ENCODE assay signal across 18 cellular contexts in the genomic region with DNA sequence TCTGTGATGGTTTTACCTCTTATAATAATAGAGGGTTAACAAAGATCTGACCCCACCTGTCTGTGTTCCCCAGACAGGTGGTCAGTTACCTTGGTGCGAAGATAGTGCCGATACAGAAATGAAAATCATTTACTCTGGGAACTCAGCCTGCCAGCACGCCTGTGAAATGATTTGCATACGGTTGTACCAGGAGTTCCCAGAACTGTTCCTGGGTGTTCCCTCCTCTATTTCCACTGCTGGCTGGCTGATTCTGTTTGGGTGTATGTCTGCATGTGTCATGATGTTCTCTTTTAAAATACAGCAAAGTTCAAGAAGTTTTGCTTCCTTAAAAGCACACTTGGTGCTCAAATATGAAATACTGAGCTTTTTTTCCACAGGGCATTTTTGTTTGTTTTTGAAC.
DNase-seq lines count a peak whose midpoint lies in the region; ATAC-seq and TF ChIP-seq lines count a peak whose summit lies in the region.
"Had no signal": no experiment of that assay in that cellular context is flagged by ENCODE, and none has a peak within 500 bp of the region (broad histone marks: within the 10 kb centered on the region; RNA-seq: fewer than 3 reads in every experiment).

No MANE protein-coding gene starts in this region.

- peak overlapping the region; percentile 70 for H2AFZ ChIP-seq in smooth muscle cell (ENCODE audit: low read depth)

- WGBS in smooth muscle cell (ENCODE audit: low lambda C conversion rate) = 68% methylated on average over 4 of the region's 4 CpGs

- peaks cover 11% of the 10 kb centered on the region for H3F3A ChIP-seq in smooth muscle cell (ENCODE audit: low read depth)

- in situ Hi-C loops in G401 (cut with HindIII; ENCODE audit: low sequenced_read_pairs) = no loop called here

- H3K9ac ChIP-seq in smooth muscle cell (ENCODE audit: low read depth) = no peak overlapping the region

- H3K27ac ChIP-seq in smooth muscle cell (ENCODE audit: low read depth) = peak overlapping the region; percentile 61
- H3K27ac ChIP-seq: thyroid gland had no signal

- H3K4me1 ChIP-seq in smooth muscle cell (ENCODE audit: low read depth) = peaks cover 16% of the 10 kb centered on the region
- H3K4me1 ChIP-seq: thyroid gland had no signal

- H3K79me2 ChIP-seq in smooth muscle cell (ENCODE audit: low read depth) = no peaks in the 10 kb centered on the region

- H4K20me1 ChIP-seq in smooth muscle cell (ENCODE audit: low read depth) = no peaks in the 10 kb centered on the region

- no peak for ATAC-seq in HG03175 (IDR thresholded peaks at IDR 0.05; ENCODE audit: unreplicated experiment)
- ATAC-seq: activated CD8-positive, alpha-beta T cell treated with anti-CD3 and anti-CD28 coated beads for 36 hours; K562 had no signal

- no peaks in the 10 kb centered on the region for H3K36me3 ChIP-seq in smooth muscle cell (ENCODE audit: low read depth)
- H3K36me3 ChIP-seq: thyroid gland had no signal

- peak overlapping the region; percentile 14 for H3K4me3 ChIP-seq in smooth muscle cell
- H3K4me3 ChIP-seq: K562, thyroid gland had no signal

- DNase-seq in G401 (ENCODE audit: low spot score) = peak; percentile 37
- DNase-seq in cerebellar cortex (ENCODE audit: low spot score) = peak; percentile 25
- peak; percentile 13 for DNase-seq in left kidney (ENCODE audit: low read depth, low spot score)
- DNase-seq in smooth muscle cell (lab: John Stamatoyannopoulos, UW; ENCODE audit: unreplicated experiment) = no peak
- DNase-seq in SKM-1 (lab: John Stamatoyannopoulos, UW; ENCODE audit: unreplicated experiment) = no peak
- no peak for DNase-seq in glomerular visceral epithelial cell (ENCODE audit: extremely low spot score)
- DNase-seq in NOMO-1 treated with DMSO at 0.1 percent for 48 hours (lab: John Stamatoyannopoulos, UW; ENCODE audit: unreplicated experiment) = no peak
- DNase-seq: activated CD8-positive, alpha-beta T cell treated with anti-CD3 and anti-CD28 coated beads for 36 hours; activated T-cell treated with anti-CD3 and anti-CD28 coated beads, Interleukin-2, amount 50 U/mL, for 48 hours; CD4-positive, alpha-beta T cell; cortex of kidney; DMS79 treated with DMSO at 0.1 percent for 48 hours; foreskin fibroblast; NCI-H2081 treated with DMSO at 0.1 percent for 48 hours; OCI-M1; thyroid gland had no signal

- peak overlapping the region; percentile 77 for H3K4me2 ChIP-seq in smooth muscle cell

- TF ChIP-seq CTCF in smooth muscle cell (IDR thresholded peaks at IDR 0.05; ENCODE audit: borderline replicate concordance, insufficient read depth, poor library complexity, severe bottlenecking) = no peak

- H3K9me3 ChIP-seq in smooth muscle cell (replicated peaks; ENCODE audit: low read depth) = no peaks in the 10 kb centered on the region
- H3K9me3 ChIP-seq: thyroid gland had no signal

- no peaks in the 10 kb centered on the region for H3K27me3 ChIP-seq in smooth muscle cell (ENCODE audit: low read depth)
- H3K27me3 ChIP-seq: thyroid gland had no signal

Comparison
In these comparisons a context has a peak if more than half of its experiments do, and no peak if none do; other contexts are left out.
1. DNase-seq: peak in G401 (single experiment), cerebellar cortex (single experiment) and left kidney (single experiment); none in smooth muscle cell (single experiment), SKM-1 (single experiment), glomerular visceral epithelial cell (single experiment) and NOMO-1 treated with DMSO at 0.1 percent for 48 hours (single experiment).